ENCODE assay signal across 8 cellular contexts in the genomic region with DNA sequence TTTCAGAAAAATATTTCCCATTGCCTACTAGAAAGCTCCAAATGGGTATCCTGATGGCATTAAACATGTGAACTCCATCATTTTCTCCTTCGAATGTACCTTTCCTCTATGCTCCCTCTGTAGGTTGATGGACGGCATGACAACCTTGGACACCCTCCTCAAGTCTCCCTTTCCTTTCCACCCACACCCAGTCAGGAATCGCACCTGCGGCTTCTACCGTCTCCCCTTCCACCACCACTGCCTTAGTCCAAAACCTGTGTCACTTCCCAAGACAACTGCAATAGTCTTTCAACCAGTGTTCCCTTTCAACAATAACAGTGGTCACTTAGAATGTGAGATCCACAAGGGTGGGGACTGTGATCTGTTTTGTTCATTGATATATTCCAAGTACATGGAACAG.
DNase-seq lines count a peak whose midpoint lies in the region; ATAC-seq and TF ChIP-seq lines count a peak whose summit lies in the region.

No MANE protein-coding gene starts in this region.

- peak; percentile 69 for TF ChIP-seq CTCF in 22Rv1 (IDR thresholded peaks at IDR 0.05)
- TF ChIP-seq CTCF in GM12864 (IDR thresholded peaks at IDR 0.05; ENCODE audit: low read depth, low read length, missing control alignments), result peak; percentile 54
- peak in 1 of 4 experiments; percentile 36 for TF ChIP-seq CTCF in gastroesophageal sphincter (IDR thresholded peaks at IDR 0.05)

- H3K27ac ChIP-seq in 22Rv1 (no peak overlapping the region), gastroesophageal sphincter (no peak overlapping the region)

- no peaks in the 10 kb centered on the region for H3K27me3 ChIP-seq in gastroesophageal sphincter

- no peak for TF ChIP-seq POLR2A in gastroesophageal sphincter (IDR thresholded peaks at IDR 0.05)

- 67 to 76% methylated on average over 5 of the region's 5 CpGs for WGBS in gastroesophageal sphincter (ENCODE audit: low coverage in 1 of 2), 2 donors

- no peak for TF ChIP-seq EP300 in gastroesophageal sphincter (IDR thresholded peaks at IDR 0.05)

- DNase-seq in GM12864 (ENCODE audit: low read depth) (no peak), OCI-M1 (lab: John Stamatoyannopoulos, UW) (peak; percentile 3), foreskin melanocyte (peak; percentile 5)
- DNase-seq in effector CD4-positive, alpha-beta T cell, result no peak
- no peak for DNase-seq in activated CD4-positive, alpha-beta T cell treated with anti-CD3 and anti-CD28 coated beads, Interleukin-2, amount 50 U/mL, for 1 hour

- peaks cover 0 to 4% (median 0%) of the 10 kb centered on the region in 3 donors for H3K4me1 ChIP-seq in gastroesophageal sphincter

- H3K36me3 ChIP-seq in gastroesophageal sphincter, result no peaks in the 10 kb centered on the region

- H3K4me3 ChIP-seq in GM12864 (ENCODE audit: low read depth, low read length) (no peak overlapping the region), gastroesophageal sphincter (no peak overlapping the region)

- H3K9me3 ChIP-seq in gastroesophageal sphincter, result no peaks in the 10 kb centered on the region

- ATAC-seq in gastroesophageal sphincter (no peak), GM21447 (IDR thresholded peaks at IDR 0.05; ENCODE audit: unreplicated experiment) (no peak)

Comparison
In these comparisons a context has a peak if more than half of its experiments do, and no peak if none do; other contexts are left out.
1. DNase-seq: peak in OCI-M1 (single experiment) and foreskin melanocyte (single experiment); none in GM12864 (single experiment), effector CD4-positive, alpha-beta T cell (single experiment) and activated CD4-positive, alpha-beta T cell treated with anti-CD3 and anti-CD28 coated beads, Interleukin-2, amount 50 U/mL, for 1 hour (single experiment).